In genomic region chr10:133373104-133373624, GRCh38 we compare ENCODE assay signal across 8 cellular contexts. TPM values are rescaled to one million over a fixed set of nuclear protein-coding genes. Genes with fewer than 3 reads are reported as not detected.
DNase-seq lines count a peak whose midpoint lies in the region; ATAC-seq lines count a peak whose summit lies in the region.

TSS of gene ECHS1 (minus strand) at chr10:133373354. CDS start at chr10:133373333, 21 bp downstream.

- peak; percentile 96 for DNase-seq in Ammon's horn (ENCODE audit: low spot score)
- peak; percentile 100 for DNase-seq in GM19240 (ENCODE audit: insufficient read length, low spot score)
- DNase-seq in NCI-H526 (lab: John Stamatoyannopoulos, UW) = peak; percentile 33 to 93
- DNase-seq in activated CD4-positive, alpha-beta T cell treated with anti-CD3 and anti-CD28 coated beads for 48 hours = peak; percentile 96
- peak; percentile 94 to 97 for DNase-seq in left colon
- peak; percentile 85 to 95 for DNase-seq in stimulated activated CD4-positive, alpha-beta T cell treated with anti-CD3 and anti-CD28 coated beads, Interleukin-1b, Interleukin-23, amount 100 ng/mL, for 4 hours (ENCODE audit: low read depth in 2 of 2)

- peak; percentile 90 for ATAC-seq in HG03457 (IDR thresholded peaks at IDR 0.05; ENCODE audit: unreplicated experiment)
- peak; percentile 96 for ATAC-seq in left colon

- intact Hi-C loops in left colon (cut with DNase I, micrococcal nuclease) = no loop called here

- H3K27ac ChIP-seq in cingulate gyrus (ENCODE audit: low read depth, low read length) = peak within 1 kb of the TSS; percentile 39

RNA-seq across cellular contexts. Expression of gene ECHS1, which starts in this region (rescaled TPM):
- 100 to 1,000 TPM; 173 to 205 TPM for total RNA-seq in left colon

Comparison
In these comparisons a context has a peak if more than half of its experiments do, and no peak if none do; other contexts are left out.
1. Peak in every context shown above with its lines: DNase-seq, ATAC-seq and H3K27ac ChIP-seq.